ENCODE assay signal across 14 cellular contexts in genomic region chr1:67632356-67632755, GRCh38. TPM values are rescaled to one million over a fixed set of nuclear protein-coding genes. Genes with fewer than 3 reads are reported as not detected.
DNase-seq lines count a peak whose midpoint lies in the region; ATAC-seq and TF ChIP-seq lines count a peak whose summit lies in the region.
"Had no signal": no experiment of that assay in that cellular context is flagged by ENCODE, and none has a peak within 500 bp of the region (broad histone marks: within the 10 kb centered on the region; RNA-seq: fewer than 3 reads in every experiment).

No MANE protein-coding gene starts in this region.

- CTCF ChIA-PET in WTC11 (lab: Charles Lee): interaction anchor here (1.0 to 2.0 kb wide), 2 partner anchors 100 to 134 kb away, joined by 3 to 6 read pairs; no protein-coding TSS in a partner anchor

- peak; percentile 34; the same call in 1 of the 2 replicates for ATAC-seq in WTC11
- ATAC-seq in right lobe of liver: peak in 1 of 4 donors; percentile 15
- ATAC-seq in HG03135 (IDR thresholded peaks at IDR 0.05; ENCODE audit: unreplicated experiment): no peak

- peak overlapping the region in 2 of 3 donors; percentile 44 to 65 for H3K27ac ChIP-seq in right lobe of liver
- H3K27ac ChIP-seq: GM23248 had no signal

- no peak overlapping the region for H3K4me3 Mint-ChIP-seq in WTC11
- H3K4me3 Mint-ChIP-seq in type B pancreatic cell: no peak overlapping the region

- H3K4me3 ChIP-seq in right lobe of liver: no peak overlapping the region
- H3K4me3 ChIP-seq: GM23248 had no signal

- H3K9me3 ChIP-seq in right lobe of liver: no peaks in the 10 kb centered on the region

- POLR2A ChIA-PET in WTC11 (lab: Charles Lee): no interaction called here

- H3K4me1 Mint-ChIP-seq in WTC11 (peaks cover under 1% of the 10 kb centered on the region), type B pancreatic cell (ENCODE audit: unreplicated experiment) (peaks cover 24% of the 10 kb centered on the region)

- 87% methylated on average over 5 of the region's 6 CpGs for WGBS in right lobe of liver (ENCODE audit: insufficient coverage, low coverage, low lambda C conversion rate, missing lambda C conversion rate)

- intact Hi-C loops in right lobe of liver (cut with DNase I): loop anchor here in 1 of 2 donors (10.0 kb wide), 1 partner anchor 58 kb away; no protein-coding TSS in a partner anchor

- no peaks in the 10 kb centered on the region for H3K36me3 ChIP-seq in right lobe of liver

- DNase-seq in NCI-H69 (lab: John Stamatoyannopoulos, UW) (peak; percentile 71), WTC11 (ENCODE audit: low spot score) (no peak), right lobe of liver (no peak), type B pancreatic cell (ENCODE audit: extremely low spot score, unreplicated experiment) (no peak), epidermal melanocyte (ENCODE audit: insufficient read length, low spot score) (no peak)
- DNase-seq in activated T-cell treated with anti-CD3 and anti-CD28 coated beads, Interleukin-2, amount 50 U/mL, for 1 hour: no peak
- DNase-seq: C1 segment of cervical spinal cord, DMS79, GM23248, MM.1S, NCI-H187 treated with DMSO at 0.1 percent for 48 hours, NCI-H446, SIG-M5 had no signal

- TF ChIP-seq CTCF in WTC11 (IDR thresholded peaks at IDR 0.05): no peak
- no peak for TF ChIP-seq CTCF in right lobe of liver (IDR thresholded peaks at IDR 0.05)
- TF ChIP-seq CTCF in type B pancreatic cell (conservative IDR thresholded peaks at IDR 0.05): no peak

- H3K27me3 ChIP-seq in right lobe of liver: no peaks in the 10 kb centered on the region

- H3K9me3 Mint-ChIP-seq in WTC11 (no peaks in the 10 kb centered on the region), type B pancreatic cell (no peaks in the 10 kb centered on the region)

- no peak overlapping the region for H3K27ac Mint-ChIP-seq in WTC11
- H3K27ac Mint-ChIP-seq in type B pancreatic cell: peak overlapping the region; percentile 38

- TF ChIP-seq POLR2A in right lobe of liver (IDR thresholded peaks at IDR 0.05): no peak

- H3K36me3 Mint-ChIP-seq in WTC11: no peaks in the 10 kb centered on the region
- no peaks in the 10 kb centered on the region for H3K36me3 Mint-ChIP-seq in type B pancreatic cell

- H3K27me3 Mint-ChIP-seq in WTC11 (ENCODE audit: low read depth) (no peaks in the 10 kb centered on the region), type B pancreatic cell (no peaks in the 10 kb centered on the region)

- H3K4me1 ChIP-seq in right lobe of liver: peaks cover 0 to 36% (median 17%) of the 10 kb centered on the region in 4 donors

TF ChIP-seq in WTC11, 78 proteins besides CTCF, POLR2A, EP300 and RAD21:
- TF ChIP-seq CREB1 (CRISPR knock-in tag; IDR thresholded peaks at IDR 0.05): no peak
- TF ChIP-seq, protein P1, sequence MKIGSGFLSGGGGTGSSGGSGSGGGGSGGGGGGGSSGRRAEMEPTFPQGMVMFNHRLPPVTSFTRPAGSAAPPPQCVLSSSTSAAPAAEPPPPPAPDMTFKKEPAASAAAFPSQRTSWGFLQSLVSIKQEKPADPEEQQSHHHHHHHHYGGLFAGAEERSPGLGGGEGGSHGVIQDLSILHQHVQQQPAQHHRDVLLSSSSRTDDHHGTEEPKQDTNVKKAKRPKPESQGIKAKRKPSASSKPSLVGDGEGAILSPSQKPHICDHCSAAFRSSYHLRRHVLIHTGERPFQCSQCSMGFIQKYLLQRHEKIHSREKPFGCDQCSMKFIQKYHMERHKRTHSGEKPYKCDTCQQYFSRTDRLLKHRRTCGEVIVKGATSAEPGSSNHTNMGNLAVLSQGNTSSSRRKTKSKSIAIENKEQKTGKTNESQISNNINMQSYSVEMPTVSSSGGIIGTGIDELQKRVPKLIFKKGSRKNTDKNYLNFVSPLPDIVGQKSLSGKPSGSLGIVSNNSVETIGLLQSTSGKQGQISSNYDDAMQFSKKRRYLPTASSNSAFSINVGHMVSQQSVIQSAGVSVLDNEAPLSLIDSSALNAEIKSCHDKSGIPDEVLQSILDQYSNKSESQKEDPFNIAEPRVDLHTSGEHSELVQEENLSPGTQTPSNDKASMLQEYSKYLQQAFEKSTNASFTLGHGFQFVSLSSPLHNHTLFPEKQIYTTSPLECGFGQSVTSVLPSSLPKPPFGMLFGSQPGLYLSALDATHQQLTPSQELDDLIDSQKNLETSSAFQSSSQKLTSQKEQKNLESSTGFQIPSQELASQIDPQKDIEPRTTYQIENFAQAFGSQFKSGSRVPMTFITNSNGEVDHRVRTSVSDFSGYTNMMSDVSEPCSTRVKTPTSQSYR (CRISPR knock-in tag; IDR thresholded peaks at IDR 0.05): no peak
- no peak for TF ChIP-seq ARID4B (CRISPR knock-in tag; IDR thresholded peaks at IDR 0.05; ENCODE audit: borderline replicate concordance)
- no peak for TF ChIP-seq ZNF423 (CRISPR knock-in tag; IDR thresholded peaks at IDR 0.05)
- no peak for TF ChIP-seq ZNF416 (CRISPR knock-in tag; IDR thresholded peaks at IDR 0.05)
- no peak for TF ChIP-seq CBFB (CRISPR knock-in tag; IDR thresholded peaks at IDR 0.05; ENCODE audit: low read depth)
- TF ChIP-seq, protein P2, sequence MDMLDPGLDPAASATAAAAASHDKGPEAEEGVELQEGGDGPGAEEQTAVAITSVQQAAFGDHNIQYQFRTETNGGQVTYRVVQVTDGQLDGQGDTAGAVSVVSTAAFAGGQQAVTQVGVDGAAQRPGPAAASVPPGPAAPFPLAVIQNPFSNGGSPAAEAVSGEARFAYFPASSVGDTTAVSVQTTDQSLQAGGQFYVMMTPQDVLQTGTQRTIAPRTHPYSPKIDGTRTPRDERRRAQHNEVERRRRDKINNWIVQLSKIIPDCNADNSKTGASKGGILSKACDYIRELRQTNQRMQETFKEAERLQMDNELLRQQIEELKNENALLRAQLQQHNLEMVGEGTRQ (CRISPR knock-in tag; IDR thresholded peaks at IDR 0.05): no peak

RNA-seq across cellular contexts. Expression of gene GADD45A, which starts 52.6 kb away (rescaled TPM):
- total RNA-seq in WTC11 (2021): 20.8 to 34.5 TPM (median 24.0 TPM) in 3 replicates
- 10 to 100 TPM; 14.1 to 66.4 (median 43.6) TPM for total RNA-seq in right lobe of liver
- total RNA-seq in type B pancreatic cell (ENCODE audit: low replicate concordance): 66.0 and 104 TPM in 2 replicates
